In genomic region chr3:193853511-193854219, GRCh38 we compare ENCODE assay signal across 1 cellular context.
TF ChIP-seq lines count a peak whose summit lies in the region.

No MANE protein-coding gene starts in this region.

TF ChIP-seq in GM12878, 131 proteins besides CTCF, POLR2A, EP300 and RAD21 (continued from another document):
- TF ChIP-seq ZBTB40 (IDR thresholded peaks at IDR 0.05; ENCODE audit: borderline replicate concordance), result peak; percentile 44
TF ChIP-seq in GM12878: peak in this region for 1.
